In the genomic region with DNA sequence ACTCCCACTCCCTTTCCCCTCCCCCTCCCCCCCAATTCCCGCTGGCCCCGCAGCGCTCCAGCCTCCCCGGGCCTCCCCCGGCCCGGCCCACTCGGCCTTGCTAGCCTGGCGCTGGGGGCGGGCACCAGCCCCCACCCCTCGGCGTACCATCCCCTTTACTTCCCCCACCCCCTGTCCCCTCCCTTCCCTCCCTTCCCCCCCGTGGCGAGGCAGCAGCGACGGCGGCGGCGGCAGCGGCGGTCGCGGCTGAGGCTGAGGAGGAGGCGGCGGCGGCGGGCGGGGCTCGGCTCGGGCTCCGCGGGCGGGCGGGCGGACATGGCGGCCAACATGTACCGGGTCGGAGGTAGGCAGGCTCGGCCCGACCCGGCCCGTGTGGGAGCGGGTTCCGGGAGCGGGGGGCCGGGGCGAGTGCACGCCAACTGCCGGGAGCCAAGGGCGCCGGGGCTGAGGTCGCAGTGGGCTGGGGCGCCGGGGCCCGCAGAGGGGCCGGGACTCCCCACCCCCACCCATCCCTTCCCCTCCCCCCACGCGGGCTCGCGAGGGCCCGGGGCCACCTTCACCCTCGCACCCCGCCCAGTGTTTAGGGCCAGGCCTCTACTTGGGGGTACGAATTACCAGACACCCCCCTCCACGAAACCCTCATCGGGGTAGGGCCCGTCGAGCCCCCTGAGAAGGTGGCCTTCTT, we compare ENCODE assay signal across 8 cellular contexts. TPM values are rescaled to one million over a fixed set of nuclear protein-coding genes. Genes with fewer than 3 reads are reported as not detected.
DNase-seq lines count a peak whose midpoint lies in the region; ATAC-seq and TF ChIP-seq lines count a peak whose summit lies in the region.

A gene (plus strand): TSS at position 202 of the 685 bp plus-strand sequence. CDS start 114 bp downstream, at position 316.

- H3K9ac ChIP-seq in GM23248 = peak within 1 kb of the TSS; percentile 81
- peak within 1 kb of the TSS; percentile 80 for H3K9ac ChIP-seq in mucosa of stomach (ENCODE audit: low read length)

- H3K4me3 Mint-ChIP-seq in CD8-positive, alpha-beta T cell = peak within 1 kb of the TSS; percentile 90

- no peaks in the 10 kb centered on the region for H3K9me3 Mint-ChIP-seq in CD8-positive, alpha-beta T cell

- no peak for TF ChIP-seq CTCF in CD8-positive, alpha-beta T cell (IDR thresholded peaks at IDR 0.05)
- TF ChIP-seq CTCF in epithelial cell of esophagus (IDR thresholded peaks at IDR 0.05; ENCODE audit: insufficient read depth, low read depth, low read length, missing control alignments) = no peak

- 0 to 4% methylated on average over 5 to 67 of the region's 67 CpGs for WGBS in GM23248 (ENCODE audit: low coverage in 1 of 2, low lambda C conversion rate in 2 of 2, missing lambda C conversion rate in 2 of 2), 2 experiments

- no peaks in the 10 kb centered on the region for H3K36me3 ChIP-seq in CD8-positive, alpha-beta T cell (ENCODE audit: insufficient read depth, low read length)
- H3K36me3 ChIP-seq in GM23248 (ENCODE audit: low read depth) (no peaks in the 10 kb centered on the region), mucosa of stomach (ENCODE audit: control insufficient read depth, insufficient read depth, low read length) (no peaks in the 10 kb centered on the region)

- H3K9me2 ChIP-seq in GM23248 (ENCODE audit: insufficient read depth) = no peaks in the 10 kb centered on the region

- peak; percentile 37 to 82 (median 62) for DNase-seq in CD8-positive, alpha-beta T cell
- DNase-seq in GM23248 (peak; percentile 76), NCI-H2196 treated with DMSO at 0.1 percent for 48 hours (lab: John Stamatoyannopoulos, UW; ENCODE audit: unreplicated experiment) (peak; percentile 12), epithelial cell of esophagus (ENCODE audit: low read depth) (peak; percentile 43), DMS114 treated with DMSO at 0.1 percent for 48 hours (lab: John Stamatoyannopoulos, UW; ENCODE audit: unreplicated experiment) (no peak)
- DNase-seq in activated CD8-positive, alpha-beta memory T cell treated with anti-CD3 and anti-CD28 coated beads, Interleukin-2, amount 50 U/mL, for 4 hours = peak; percentile 70
- DNase-seq in stimulated activated CD8-positive, alpha-beta memory T cell treated with anti-CD3 and anti-CD28 coated beads, Interleukin-4, amount 100 ng/mL, for 24 hours (ENCODE audit: low read depth) = peak; percentile 38

- intact Hi-C loops in CD8-positive, alpha-beta T cell (cut with DNase I, micrococcal nuclease) = loop anchor here (2.0 to 10.0 kb wide), 4 partner anchors 71 to 244 kb away; no protein-coding TSS in a partner anchor

- peak within 1 kb of the TSS; percentile 77 for H2AFZ ChIP-seq in GM23248

- peaks cover 21% of the 10 kb centered on the region for H3F3A ChIP-seq in GM23248 (ENCODE audit: insufficient read depth)

- peak within 1 kb of the TSS; percentile 3 for H3K27ac ChIP-seq in CD8-positive, alpha-beta T cell (ENCODE audit: low read depth, low read length)
- H3K27ac ChIP-seq in GM23248 = peak within 1 kb of the TSS; percentile 33

- H3K27me3 ChIP-seq in CD8-positive, alpha-beta T cell (ENCODE audit: insufficient read depth, low read length) = no peaks in the 10 kb centered on the region
- no peaks in the 10 kb centered on the region for H3K27me3 ChIP-seq in GM23248 (replicated peaks; ENCODE audit: insufficient read depth)
- no peaks in the 10 kb centered on the region for H3K27me3 ChIP-seq in mucosa of stomach (ENCODE audit: control insufficient read depth, insufficient read depth, low read length)

- peak within 1 kb of the TSS; percentile 81 for H3K4me2 ChIP-seq in GM23248 (ENCODE audit: unreplicated experiment)

- H3K4me3 ChIP-seq in CD8-positive, alpha-beta T cell (ENCODE audit: low read depth, low read length) = peak within 1 kb of the TSS; percentile 65
- H3K4me3 ChIP-seq in GM23248 = peak within 1 kb of the TSS; percentile 73
- H3K4me3 ChIP-seq in epithelial cell of esophagus (ENCODE audit: low read length) = peak within 1 kb of the TSS; percentile 67
- H3K4me3 ChIP-seq in mucosa of stomach (ENCODE audit: low read length) = no peak within 1 kb of the TSS

- peaks cover 43% of the 10 kb centered on the region for H3K79me2 ChIP-seq in GM23248 (ENCODE audit: insufficient read depth)

- CTCF ChIA-PET in CD8-positive, alpha-beta T cell (lab: Charles Lee) = no interaction called here

- in situ Hi-C loops in GM23248 (cut with MboI) = no loop called here

- H3K9me3 ChIP-seq in CD8-positive, alpha-beta T cell (ENCODE audit: low read length) = no peaks in the 10 kb centered on the region
- H3K9me3 ChIP-seq in GM23248 (ENCODE audit: low read depth) = no peaks in the 10 kb centered on the region
- H3K9me3 ChIP-seq in mucosa of stomach (ENCODE audit: control insufficient read depth, low read length) = no peaks in the 10 kb centered on the region

- H3K36me3 Mint-ChIP-seq in CD8-positive, alpha-beta T cell = peaks cover 18% of the 10 kb centered on the region

- peaks cover 37% of the 10 kb centered on the region for H3K4me1 ChIP-seq in CD8-positive, alpha-beta T cell (ENCODE audit: insufficient read depth, low read length)
- H3K4me1 ChIP-seq in GM23248 (ENCODE audit: insufficient read depth) (peaks cover 20% of the 10 kb centered on the region; the same call in 1 of the 2 replicates), mucosa of stomach (ENCODE audit: control insufficient read depth, insufficient read depth, low read length) (peaks cover 9% of the 10 kb centered on the region)

- POLR2A ChIA-PET in CD8-positive, alpha-beta T cell (lab: Charles Lee) = interaction anchor here (0.6 to 1.1 kb wide), 2 partner anchors 52 to 1027 kb away, joined by 3 read pairs; a partner anchor contains a TSS

- H3K4me1 Mint-ChIP-seq in CD8-positive, alpha-beta T cell (ENCODE audit: low read depth) = peaks cover 46% of the 10 kb centered on the region

- no peaks in the 10 kb centered on the region for H4K20me1 ChIP-seq in GM23248 (ENCODE audit: insufficient read depth)

- peak; percentile 69 for ATAC-seq in CD8-positive, alpha-beta T cell

- peak within 1 kb of the TSS; percentile 92 for H3K27ac Mint-ChIP-seq in CD8-positive, alpha-beta T cell

- H3K27me3 Mint-ChIP-seq in CD8-positive, alpha-beta T cell (ENCODE audit: low read depth) = no peaks in the 10 kb centered on the region

RNA-seq across cellular contexts. Expression of the gene that starts here (rescaled TPM):
- total RNA-seq in CD8-positive, alpha-beta T cell = 10 to 100 TPM; 17.6 to 18.4 TPM
- total RNA-seq in GM23248 (2014; rRNA removed; shearing (Covaris generic)) = 23.4 and 29.7 TPM in 2 replicates
- polyA plus RNA-seq in GM23248 (2016; fragmentation: Nextera tagmentation; extraction: Ambion mirVana) = 24.8 and 25.7 TPM in 2 replicates
